8 cellular contexts compared by ENCODE assay signal in the genomic region with DNA sequence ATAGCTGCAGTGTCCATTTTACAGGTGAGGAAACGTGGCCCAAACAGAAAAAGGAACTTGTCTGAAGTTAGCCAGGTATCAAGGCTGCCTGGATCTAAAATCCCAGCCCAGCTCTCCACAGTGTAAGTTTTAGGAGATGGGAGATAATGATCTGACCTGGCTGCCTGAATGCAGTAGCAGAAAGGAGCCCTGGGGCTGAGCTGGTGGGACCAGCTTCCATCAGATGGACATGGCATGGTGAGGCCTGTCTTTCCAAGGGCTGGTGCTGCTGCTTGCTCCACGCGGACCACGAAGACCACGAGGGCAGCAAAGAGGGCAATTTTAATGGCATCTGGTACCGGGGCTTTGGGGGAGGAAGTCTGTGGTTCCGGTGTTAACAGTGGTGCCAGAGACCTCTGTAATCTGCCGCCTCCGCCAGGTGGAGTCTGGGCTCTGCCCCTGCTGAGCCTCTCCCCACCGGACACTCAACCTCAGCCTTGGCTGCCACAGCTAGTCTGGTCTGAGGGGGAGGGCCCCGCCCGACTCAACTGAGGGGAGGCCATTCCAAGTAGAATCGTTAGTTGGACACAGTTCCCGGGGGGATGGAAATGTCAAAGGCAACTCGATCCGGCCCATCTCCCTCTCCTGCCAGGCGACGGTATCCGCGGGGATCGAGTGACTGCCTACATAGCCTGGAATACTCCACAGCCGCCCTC. TPM values are rescaled to one million over a fixed set of nuclear protein-coding genes. Genes with fewer than 3 reads are reported as not detected.
DNase-seq lines count a peak whose midpoint lies in the region; ATAC-seq and TF ChIP-seq lines count a peak whose summit lies in the region.

No MANE protein-coding gene starts in this region.

- no peaks in the 10 kb centered on the region for H4K20me1 ChIP-seq in OCI-LY3 (ENCODE audit: insufficient read depth, low read length)
- H4K20me1 ChIP-seq in osteoblast (ENCODE audit: insufficient read depth, low read length), result no peaks in the 10 kb centered on the region

- CTCF ChIA-PET in CD4-positive, alpha-beta T cell (lab: Charles Lee), result interaction anchor here (0.8 to 1.7 kb wide), 3 partner anchors 31 to 261 kb away, joined by 3 to 7 read pairs (median 3); partner anchors contain the start of gene SIGMAR1
- CTCF ChIA-PET in activated naive CD4-positive, alpha-beta T cell treated with anti-CD3 and anti-CD28 coated beads for 36 hours (lab: Charles Lee), result interaction anchor here (1.0 to 6.4 kb wide), 5 partner anchors 12 to 124 kb away, joined by 4 to 89 read pairs (median 6); no protein-coding TSS in a partner anchor

- H3K79me2 ChIP-seq in OCI-LY3 (ENCODE audit: low read length) (no peaks in the 10 kb centered on the region), osteoblast (ENCODE audit: insufficient read depth, low read length) (no peaks in the 10 kb centered on the region)

- H3K4me1 ChIP-seq in OCI-LY3 (ENCODE audit: low read length), result peaks cover 15% of the 10 kb centered on the region
- H3K4me1 ChIP-seq in cardiac muscle cell (ENCODE audit: low read depth), result no peaks in the 10 kb centered on the region
- H3K4me1 ChIP-seq in osteoblast (ENCODE audit: insufficient read depth, low read length), result peaks cover 7% of the 10 kb centered on the region

- no peak for ATAC-seq in CD4-positive, alpha-beta T cell (ENCODE audit: poor library complexity)
- ATAC-seq in GM21825 (IDR thresholded peaks at IDR 0.05; ENCODE audit: unreplicated experiment), result peak; percentile 29
- ATAC-seq in GM19324 (IDR thresholded peaks at IDR 0.05; ENCODE audit: low FRiP score, unreplicated experiment), result no peak

- no peaks in the 10 kb centered on the region for H3K27me3 Mint-ChIP-seq in CD4-positive, alpha-beta T cell
- no peaks in the 10 kb centered on the region for H3K27me3 Mint-ChIP-seq in activated naive CD4-positive, alpha-beta T cell treated with anti-CD3 and anti-CD28 coated beads for 36 hours (ENCODE audit: low read depth)

- H3K4me2 ChIP-seq in OCI-LY3 (ENCODE audit: low read length) (peak overlapping the region; percentile 98), osteoblast (ENCODE audit: insufficient read depth, low read length) (peak overlapping the region; percentile 100)

- intact Hi-C loops in CD4-positive, alpha-beta T cell (cut with DNase I, micrococcal nuclease), result loop anchor here (2.0 to 10.0 kb wide), 9 partner anchors 83 to 1776 kb away; partner anchors contain the start of genes UBAP1 (in 2 of the 2), B4GALT1 (in 1 of the 2), DCAF12 (in 1 of the 2) and DNAI1 (in 1 of the 2)
- intact Hi-C loops in activated naive CD4-positive, alpha-beta T cell treated with anti-CD3 and anti-CD28 coated beads for 36 hours (cut with micrococcal nuclease), result loop anchor here (2.0 to 5.0 kb wide), 2 partner anchors 47 to 611 kb away; partner anchors contain the start of genes DNAJB5, KIF24 and NUDT2

- TF ChIP-seq CTCF in CD4-positive, alpha-beta T cell (IDR thresholded peaks at IDR 0.05), result peak; percentile 28
- TF ChIP-seq CTCF in OCI-LY3 (IDR thresholded peaks at IDR 0.05; ENCODE audit: low read depth, low read length) (peak; percentile 51), cardiac muscle cell (IDR thresholded peaks at IDR 0.05; ENCODE audit: low read depth, low read length) (peak; percentile 7), osteoblast (IDR thresholded peaks at IDR 0.05; ENCODE audit: extremely low read depth, low read depth, low read length) (no peak)

- peak in 9 of 10 experiments; percentile 18 to 56 (median 36) for DNase-seq in CD4-positive, alpha-beta T cell
- DNase-seq in activated naive CD4-positive, alpha-beta T cell treated with anti-CD3 and anti-CD28 coated beads for 36 hours, result peak; percentile 59
- peak in 1 of 2 donors; percentile 44 for DNase-seq in cardiac muscle cell (ENCODE audit: low read depth in 1 of 2, low spot score in 1 of 2)
- peak; percentile 91 for DNase-seq in osteoblast (ENCODE audit: insufficient read length, low spot score, missing footprints)
- DNase-seq in KG1 (lab: John Stamatoyannopoulos, UW), result no peak

- POLR2A ChIA-PET in CD4-positive, alpha-beta T cell (lab: Charles Lee), result interaction anchor here (0.8 to 2.6 kb wide), 6 partner anchors 12 to 239 kb away, joined by 3 to 11 read pairs (median 6); partner anchors contain the start of genes DNAI1, FAM219A and UBAP1

- peak overlapping the region; percentile 77 for H3K27ac Mint-ChIP-seq in CD4-positive, alpha-beta T cell
- H3K27ac Mint-ChIP-seq in activated naive CD4-positive, alpha-beta T cell treated with anti-CD3 and anti-CD28 coated beads for 36 hours, result no peak overlapping the region

- no peaks in the 10 kb centered on the region for H3K9me3 Mint-ChIP-seq in CD4-positive, alpha-beta T cell
- H3K9me3 Mint-ChIP-seq in activated naive CD4-positive, alpha-beta T cell treated with anti-CD3 and anti-CD28 coated beads for 36 hours, result no peaks in the 10 kb centered on the region

- H3K9me3 ChIP-seq in CD4-positive, alpha-beta T cell (ENCODE audit: control insufficient read depth, low read length), result no peaks in the 10 kb centered on the region
- H3K9me3 ChIP-seq in OCI-LY3 (ENCODE audit: insufficient read depth, low read length) (no peaks in the 10 kb centered on the region), cardiac muscle cell (ENCODE audit: low read depth) (no peaks in the 10 kb centered on the region), osteoblast (ENCODE audit: low read depth, low read length) (no peaks in the 10 kb centered on the region)

- H3K4me3 Mint-ChIP-seq in CD4-positive, alpha-beta T cell, result peak overlapping the region; percentile 96
- H3K4me3 Mint-ChIP-seq in activated naive CD4-positive, alpha-beta T cell treated with anti-CD3 and anti-CD28 coated beads for 36 hours, result peak overlapping the region; percentile 80

- peak overlapping the region; percentile 90 for H3K4me3 ChIP-seq in OCI-LY3 (ENCODE audit: low read length)
- peak overlapping the region; percentile 50 for H3K4me3 ChIP-seq in cardiac muscle cell
- H3K4me3 ChIP-seq in osteoblast (ENCODE audit: insufficient read depth, low read length), result peak overlapping the region; percentile 82

- no peaks in the 10 kb centered on the region for H3K36me3 Mint-ChIP-seq in CD4-positive, alpha-beta T cell (ENCODE audit: low read depth)
- no peaks in the 10 kb centered on the region for H3K36me3 Mint-ChIP-seq in activated naive CD4-positive, alpha-beta T cell treated with anti-CD3 and anti-CD28 coated beads for 36 hours (ENCODE audit: low read depth)

- H2AFZ ChIP-seq in OCI-LY3 (ENCODE audit: low read depth, low read length) (peak overlapping the region; percentile 84), osteoblast (ENCODE audit: low read length) (peak overlapping the region; percentile 95)

- peak overlapping the region; percentile 68 for H3K9ac ChIP-seq in OCI-LY3 (ENCODE audit: low read length)

- no peaks in the 10 kb centered on the region for H3K27me3 ChIP-seq in CD4-positive, alpha-beta T cell (ENCODE audit: control insufficient read depth, insufficient read depth, low read length)
- H3K27me3 ChIP-seq in OCI-LY3 (ENCODE audit: low read depth, low read length) (no peaks in the 10 kb centered on the region), cardiac muscle cell (peaks cover 11% of the 10 kb centered on the region), osteoblast (ENCODE audit: insufficient read depth, low read length) (no peaks in the 10 kb centered on the region)

- H3K36me3 ChIP-seq in OCI-LY3 (replicated peaks; ENCODE audit: low read depth, low read length) (no peaks in the 10 kb centered on the region), cardiac muscle cell (no peaks in the 10 kb centered on the region), osteoblast (ENCODE audit: insufficient read depth, low read length) (no peaks in the 10 kb centered on the region)

- peaks cover 41% of the 10 kb centered on the region for H3K4me1 Mint-ChIP-seq in CD4-positive, alpha-beta T cell (ENCODE audit: low read depth)
- H3K4me1 Mint-ChIP-seq in activated naive CD4-positive, alpha-beta T cell treated with anti-CD3 and anti-CD28 coated beads for 36 hours (ENCODE audit: low read depth), result peaks cover 25% of the 10 kb centered on the region

- no peak overlapping the region for H3K27ac ChIP-seq in CD4-positive, alpha-beta T cell (ENCODE audit: low read depth, low read length)
- H3K27ac ChIP-seq in OCI-LY3 (ENCODE audit: low read length), result no peak overlapping the region
- H3K27ac ChIP-seq in cardiac muscle cell, result no peak overlapping the region
- H3K27ac ChIP-seq in osteoblast (ENCODE audit: low read depth, low read length), result no peak overlapping the region

RNA-seq across cellular contexts. Expression of gene MYORG, which starts 0.7 kb away (rescaled TPM):
- total RNA-seq in CD4-positive, alpha-beta T cell, result under 1 TPM; 0.42 to 0.58 TPM
- 1 to 10 TPM; 1.1 to 2.0 TPM for total RNA-seq in activated naive CD4-positive, alpha-beta T cell treated with anti-CD3 and anti-CD28 coated beads for 36 hours
- total RNA-seq in cardiac muscle cell (0.92 and 2.0 TPM in 2 replicates), osteoblast (0.36 and 0.88 TPM in 2 replicates)
- polyA plus RNA-seq in cardiac muscle cell, result 1.1 and 1.2 TPM in 2 replicates

RNA-seq across cellular contexts. Expression of gene NUDT2, which starts 46.7 kb away (rescaled TPM):
- total RNA-seq in CD4-positive, alpha-beta T cell, result 1 to 10 TPM; 4.5 to 7.2 TPM
- total RNA-seq in activated naive CD4-positive, alpha-beta T cell treated with anti-CD3 and anti-CD28 coated beads for 36 hours, result 10 to 100 TPM; 39.2 to 42.9 TPM
- total RNA-seq in cardiac muscle cell (33.6 and 35.5 TPM in 2 replicates), osteoblast (15.2 and 18.3 TPM in 2 replicates)
- 32.1 and 39.1 TPM in 2 replicates for polyA plus RNA-seq in cardiac muscle cell

RNA-seq across cellular contexts. Expression of gene KIF24, which starts 47.0 kb away (rescaled TPM):
- under 1 TPM; 0.05 to 0.14 TPM for total RNA-seq in CD4-positive, alpha-beta T cell
- total RNA-seq in activated naive CD4-positive, alpha-beta T cell treated with anti-CD3 and anti-CD28 coated beads for 36 hours, result 1 to 10 TPM; 4.2 to 4.5 TPM
- total RNA-seq in cardiac muscle cell (2.7 and 5.8 TPM in 2 replicates), osteoblast (1.8 TPM in 2 replicates)
- 1.6 and 2.1 TPM in 2 replicates for polyA plus RNA-seq in cardiac muscle cell
